Comparison of ENCODE assay signal across 8 cellular contexts in the genomic region with DNA sequence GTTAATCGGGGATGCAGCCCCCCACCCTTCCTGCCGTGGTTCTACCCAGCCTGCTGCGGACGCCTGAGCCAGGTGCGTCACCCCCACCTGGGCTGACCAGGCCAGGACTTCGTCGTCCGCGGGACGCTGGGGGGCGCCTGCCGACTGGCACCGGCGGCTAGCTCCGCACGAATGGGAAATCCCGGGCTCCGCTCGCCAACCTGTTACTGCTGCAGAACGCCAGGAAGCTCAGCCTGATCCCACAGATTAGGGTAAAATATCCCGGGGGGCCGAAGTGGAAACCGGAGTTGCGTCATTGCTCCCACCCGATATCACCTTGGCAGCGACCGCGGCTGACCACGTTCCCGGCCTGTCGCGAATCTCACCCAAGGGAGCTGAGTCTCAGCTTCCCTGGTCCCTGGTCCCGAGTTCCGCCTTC. TPM values are rescaled to one million over a fixed set of nuclear protein-coding genes. Genes with fewer than 3 reads are reported as not detected.
DNase-seq lines count a peak whose midpoint lies in the region; ATAC-seq and TF ChIP-seq lines count a peak whose summit lies in the region.

No MANE protein-coding gene starts in this region.

- H4K91ac ChIP-seq in H9 (ENCODE audit: insufficient read length, low read depth, low read length), result no peak overlapping the region

- peak; percentile 69 for TF ChIP-seq CTCF in H9 (conservative IDR thresholded peaks at IDR 0.05)
- peak; percentile 26 for TF ChIP-seq CTCF in cardiac fibroblast (IDR thresholded peaks at IDR 0.05; ENCODE audit: low read depth, low read length)
- peak; percentile 27 to 50 (median 38) for TF ChIP-seq CTCF in right lobe of liver (IDR thresholded peaks at IDR 0.05)
- peak in 5 of 6 experiments; percentile 19 to 59 (median 49) for TF ChIP-seq CTCF in thyroid gland (IDR thresholded peaks at IDR 0.05)

- WGBS in H9 (ENCODE audit: extremely low coverage, insufficient read length, low lambda C conversion rate), result no CpG with 5 or more reads among the region's 34 CpGs
- WGBS in right lobe of liver (ENCODE audit: insufficient coverage, low coverage, low lambda C conversion rate, missing lambda C conversion rate), result 0% methylated on average over 13 of the region's 34 CpGs
- WGBS in thyroid gland, 2 donors, result 0 to 3% methylated on average over 6 to 34 of the region's 34 CpGs

- H3K27me3 ChIP-seq in H9 (ENCODE audit: insufficient read depth, low read length), result peaks cover 26% of the 10 kb centered on the region; the same call in 1 of the 2 replicates
- H3K27me3 ChIP-seq in right lobe of liver, result no peaks in the 10 kb centered on the region
- H3K27me3 ChIP-seq in thyroid gland, result no peaks in the 10 kb centered on the region

- no peak overlapping the region for H2BK15ac ChIP-seq in H9 (ENCODE audit: low read depth, low read length)

- peak overlapping the region; percentile 74 for H3K18ac ChIP-seq in H9 (ENCODE audit: insufficient read length, low read depth, low read length)

- H3K9ac ChIP-seq in H9 (ENCODE audit: extremely low read depth, insufficient read length, low read length), result peak overlapping the region; percentile 48

- no peak for TF ChIP-seq POLR2A in right lobe of liver (IDR thresholded peaks at IDR 0.05)
- TF ChIP-seq POLR2A in thyroid gland (IDR thresholded peaks at IDR 0.05), result no peak

- H3K36me3 ChIP-seq in right lobe of liver (no peaks in the 10 kb centered on the region), thyroid gland (no peaks in the 10 kb centered on the region)

- H3K4me3 Mint-ChIP-seq in H9, result peak overlapping the region; percentile 68 to 72

- ATAC-seq in right lobe of liver, result peak; percentile 63 to 74 (median 68)

- no peaks in the 10 kb centered on the region for H3K79me1 ChIP-seq in H9 (ENCODE audit: insufficient read depth, low read depth, low read length, poor library complexity, severe bottlenecking)

- H3K4me1 Mint-ChIP-seq in H9, result peaks cover 16 to 17% of the 10 kb centered on the region in 2 experiments

- no peak overlapping the region for H2AK5ac ChIP-seq in H9 (ENCODE audit: insufficient read length, low read length)

- peak overlapping the region; percentile 33 to 82 for H3K4me3 ChIP-seq in cardiac fibroblast (replicated peaks in 1 of 2; ENCODE audit: low read depth in 2 of 2, low read length in 2 of 2)
- H3K4me3 ChIP-seq in right lobe of liver, result peak overlapping the region; percentile 42 to 65 (median 60)
- H3K4me3 ChIP-seq in thyroid gland (replicated peaks in 1 of 3), result peak overlapping the region; percentile 44 to 91 (median 81)

- no peak overlapping the region for H3T11ph ChIP-seq in H9 (ENCODE audit: low read length)

- no peaks in the 10 kb centered on the region for H3K9me3 Mint-ChIP-seq in H9

- H3K27ac Mint-ChIP-seq in H9, result peak overlapping the region in 2 of 3 experiments; percentile 75 to 96; a peak in 3 of 7 replicates

- peak overlapping the region; percentile 70 for H3K14ac ChIP-seq in H9 (ENCODE audit: insufficient read depth, low read length)

- no peak overlapping the region for H4K5ac ChIP-seq in H9 (ENCODE audit: insufficient read length, low read depth, low read length)

- no peak overlapping the region for H2BK5ac ChIP-seq in H9 (ENCODE audit: insufficient read length, low read length)

- H3K9me3 ChIP-seq in H9 (ENCODE audit: control insufficient read depth, low read depth, low read length), result no peaks in the 10 kb centered on the region
- H3K9me3 ChIP-seq in right lobe of liver, result no peaks in the 10 kb centered on the region
- H3K9me3 ChIP-seq in thyroid gland, result no peaks in the 10 kb centered on the region

- H3K23me2 ChIP-seq in H9 (ENCODE audit: insufficient read length, low read depth, low read length, poor library complexity, severe bottlenecking), result peaks cover 12% of the 10 kb centered on the region

- H4K8ac ChIP-seq in H9 (replicated peaks; ENCODE audit: insufficient read length, low read depth, low read length), result no peak overlapping the region

- H3K4me1 ChIP-seq in H9 (ENCODE audit: insufficient read depth, low read length), result no peaks in the 10 kb centered on the region
- H3K4me1 ChIP-seq in right lobe of liver, result peaks cover 0 to 6% (median 0%) of the 10 kb centered on the region in 4 donors
- peaks cover 9 to 11% of the 10 kb centered on the region in 2 donors for H3K4me1 ChIP-seq in thyroid gland

- H2AFZ ChIP-seq in H9 (ENCODE audit: low read length), result peak overlapping the region; percentile 50

- peak overlapping the region; percentile 48 for H3K4me2 ChIP-seq in H9 (ENCODE audit: insufficient read depth, insufficient read length, low read length)

- no peak overlapping the region for H2BK20ac ChIP-seq in H9 (ENCODE audit: low read depth, low read length, poor library complexity, severe bottlenecking)

- no peak overlapping the region for H3K4ac ChIP-seq in H9 (ENCODE audit: low read depth, low read length)

- H2BK12ac ChIP-seq in H9 (ENCODE audit: insufficient read length, low read depth, low read length), result no peak overlapping the region

- no peak overlapping the region for H3K56ac ChIP-seq in H9 (ENCODE audit: insufficient read length, low read depth, low read length)

- no peaks in the 10 kb centered on the region for H4K20me1 ChIP-seq in H9 (ENCODE audit: control insufficient read depth, insufficient read depth, insufficient read length)

- no peak overlapping the region for H2BK120ac ChIP-seq in H9 (ENCODE audit: low read depth, low read length, poor library complexity, severe bottlenecking)

- H3K79me2 ChIP-seq in H9 (ENCODE audit: insufficient read depth, low read length), result no peaks in the 10 kb centered on the region

- DNase-seq in NCI-H1417 (lab: John Stamatoyannopoulos, UW) (peak; percentile 79 to 96 (median 87)), NCI-H1417 treated with DMSO at 0.1 percent for 48 hours (lab: John Stamatoyannopoulos, UW) (no peak), H9 (peak; percentile 95), NCI-H2196 treated with DMSO at 0.1 percent for 48 hours (lab: John Stamatoyannopoulos, UW; ENCODE audit: unreplicated experiment) (peak; percentile 83), cardiac fibroblast (ENCODE audit: low read depth in 2 of 2) (no peak), right lobe of liver (peak in 2 of 3 donors; percentile 76 to 78), thyroid gland (peak; percentile 84 to 88), EL (no peak)

- no peaks in the 10 kb centered on the region for H3K36me3 Mint-ChIP-seq in H9 (ENCODE audit: insufficient read depth in 1 of 3, low read depth in 3 of 3)

- H3K27ac ChIP-seq in H9 (ENCODE audit: insufficient read length, low read depth, low read length) (no peak overlapping the region), right lobe of liver (no peak overlapping the region), thyroid gland (peak overlapping the region; percentile 68 to 74 (median 73))

- H3K27me3 Mint-ChIP-seq in H9 (ENCODE audit: low read depth), result peaks cover 92% of the 10 kb centered on the region

- intact Hi-C loops in right lobe of liver (cut with DNase I), result no loop called here
- intact Hi-C loops in thyroid gland (cut with DNase I), result loop anchor here (5.0 kb wide), 1 partner anchor 42 kb away; no protein-coding TSS in a partner anchor

- H3K23ac ChIP-seq in H9 (ENCODE audit: insufficient read length, low read depth, low read length), result no peak overlapping the region

RNA-seq across cellular contexts. Expression of gene VDR, which starts 0.5 kb away (rescaled TPM):
- 0.61 and 0.70 TPM in 2 replicates for total RNA-seq in H9 (2021)
- total RNA-seq in right lobe of liver, result 1 to 10 TPM in 1 of 6 experiments, under 1 TPM in 5; 0.18 to 1.2 (median 0.39) TPM
- 1 to 10 TPM; 3.5 to 5.2 (median 3.9) TPM for total RNA-seq in thyroid gland

RNA-seq across cellular contexts. Expression of gene TMEM106C, which starts 58.1 kb away (rescaled TPM):
- total RNA-seq in H9 (2021) (40.4 and 43.7 TPM in 2 replicates), right lobe of liver (10 to 100 TPM; 13.8 to 55.6 (median 34.7) TPM), thyroid gland (100 to 1,000 TPM in 1 of 4 donors, 10 to 100 TPM in 3; 52.9 to 112 (median 79.1) TPM)

Comparison
In these comparisons a context has a peak if more than half of its experiments do, and no peak if none do; other contexts are left out.
1. DNase-seq: peak in NCI-H1417 (3 of 3), H9 (single experiment), NCI-H2196 treated with DMSO at 0.1 percent for 48 hours (single experiment), right lobe of liver (2 of 3) and thyroid gland (2 of 2); none in NCI-H1417 treated with DMSO at 0.1 percent for 48 hours (single experiment), cardiac fibroblast (0 of 2) and EL (single experiment).
2. H3K27ac ChIP-seq: peak in thyroid gland (3 of 3); none in H9 (single experiment) and right lobe of liver (0 of 3).
3. Peak in every context shown above with its lines, with median percentiles within 50 percentile points of each other: CTCF ChIP-seq and H3K4me3 ChIP-seq.